ENCODE assay signal across 23 cellular contexts in genomic region chr5:130885027-130885426, GRCh38.
"Had no signal": no experiment of that assay in that cellular context is flagged by ENCODE, and none has a peak within 500 bp of the region (broad histone marks: within the 10 kb centered on the region; RNA-seq: fewer than 3 reads in every experiment).

No MANE protein-coding gene starts in this region.

- H3K4me3 ChIP-seq: heart left ventricle, psoas muscle, right atrium auricular region, tibial artery, uterus had no signal

- H3K4me1 ChIP-seq: heart left ventricle, psoas muscle, right atrium auricular region, tibial artery, uterus had no signal

- H3K4me1 Mint-ChIP-seq: naive B cell had no signal

- H3K36me3 Mint-ChIP-seq: activated naive CD4-positive, alpha-beta T cell treated with anti-CD3 and anti-CD28 coated beads, Interleukin-2, amount 50 U/mL, for 72 hours; naive B cell; WTC11 had no signal

- H3K4me3 Mint-ChIP-seq: endodermal cell; stimulated activated naive CD8-positive, alpha-beta T cell treated with anti-CD3 and anti-CD28 coated beads, Interleukin-15, Interleukin-2, amounts not matched to agents 100 ng/mL and 50 ng/mL, for 24 hours; WTC11 had no signal

- H3K9me3 ChIP-seq: heart left ventricle, psoas muscle, right atrium auricular region, tibial artery, uterus had no signal

- ATAC-seq: activated naive CD4-positive, alpha-beta T cell treated with anti-CD3 and anti-CD28 coated beads, Interleukin-2, amount 50 U/mL, for 72 hours; heart left ventricle; left cardiac atrium; psoas muscle; WTC11 had no signal

- H3K27ac ChIP-seq: brain microvascular endothelial cell, epithelial cell of prostate, heart left ventricle, psoas muscle, right atrium auricular region, tibial artery, uterus had no signal

- DNase-seq: activated gamma-delta T cell treated with Interleukin-2 at 50 U/mL for 16 hours; activated T-cell treated with anti-CD3 and anti-CD28 coated beads, Interleukin-2, amount 50 U/mL, for 1 hour; aorta; brain microvascular endothelial cell; caudate nucleus; endodermal cell; heart left ventricle; islet precursor cell; left cardiac atrium; naive B cell; psoas muscle; stimulated activated CD4-positive, alpha-beta T cell treated with anti-CD3 and anti-CD28 coated beads, Interleukin-12 subunit alpha, Interleukin-12 subunit beta, amount 100 ng/mL, for 4 hours; stimulated activated CD4-positive, alpha-beta T cell treated with anti-CD3 and anti-CD28 coated beads, Interleukin-4, amount 100 ng/mL, for 4 hours; substantia nigra; T-helper 1 cell; T-helper 9 cell; tibial artery; uterus had no signal

- H3K27me3 ChIP-seq: brain microvascular endothelial cell, heart left ventricle, right atrium auricular region, tibial artery, uterus had no signal

- H3K27ac Mint-ChIP-seq: endodermal cell; naive B cell; stimulated activated naive CD8-positive, alpha-beta T cell treated with anti-CD3 and anti-CD28 coated beads, Interleukin-15, Interleukin-2, amounts not matched to agents 100 ng/mL and 50 ng/mL, for 24 hours; WTC11 had no signal

- H3K36me3 ChIP-seq: brain microvascular endothelial cell, heart left ventricle, right atrium auricular region, tibial artery, uterus had no signal

- H3K9me3 Mint-ChIP-seq: activated naive CD4-positive, alpha-beta T cell treated with anti-CD3 and anti-CD28 coated beads, Interleukin-2, amount 50 U/mL, for 72 hours; endodermal cell; naive B cell; stimulated activated naive CD8-positive, alpha-beta T cell treated with anti-CD3 and anti-CD28 coated beads, Interleukin-15, Interleukin-2, amounts not matched to agents 100 ng/mL and 50 ng/mL, for 24 hours; WTC11 had no signal
